In the genomic region with DNA sequence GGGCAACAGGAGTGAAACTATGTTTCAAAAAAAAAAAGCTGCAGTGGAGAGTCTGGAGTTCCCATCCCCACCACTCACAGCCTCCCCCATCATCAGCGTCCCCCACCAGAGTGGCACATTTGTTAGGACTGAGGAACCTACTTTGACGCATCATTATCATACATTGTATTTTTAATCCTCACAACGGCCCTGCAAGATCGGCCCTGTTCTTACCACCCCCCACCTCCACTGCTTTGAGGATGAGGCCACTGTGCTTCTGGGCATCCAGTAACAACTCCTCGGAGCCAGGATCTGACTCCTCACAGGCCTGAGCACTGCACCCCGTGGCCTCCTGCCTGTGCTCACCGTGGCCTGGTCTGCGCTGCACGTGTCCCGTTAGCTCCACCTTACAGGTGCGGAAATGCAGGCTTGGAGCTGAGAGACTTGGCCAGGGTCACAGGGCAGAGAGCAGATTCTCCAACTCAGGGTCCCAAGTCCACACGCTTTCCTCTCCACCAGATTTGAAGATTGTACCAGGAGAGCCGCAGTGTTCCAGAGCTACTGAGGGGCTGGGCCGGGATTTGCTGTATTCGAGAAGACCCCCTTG, we compare ENCODE assay signal across 6 cellular contexts. TPM values are rescaled to one million over a fixed set of nuclear protein-coding genes. Genes with fewer than 3 reads are reported as not detected.
"Had no signal": no experiment of that assay in that cellular context is flagged by ENCODE, and none has a peak within 500 bp of the region (broad histone marks: within the 10 kb centered on the region; RNA-seq: fewer than 3 reads in every experiment).

No MANE protein-coding gene starts in this region.

RNA-seq across cellular contexts. Expression of gene APOD, which starts 32.3 kb away (rescaled TPM):
- total RNA-seq: cardiac muscle cell, foreskin keratinocyte, kidney epithelial cell, natural killer cell, progenitor cell of endocrine pancreas had no signal
- polyA plus RNA-seq: neural cell had no signal
